18 cellular contexts compared by ENCODE assay signal in genomic region chr18:55541571-55541970, GRCh38. TPM values are rescaled to one million over a fixed set of nuclear protein-coding genes. Genes with fewer than 3 reads are reported as not detected.
DNase-seq lines count a peak whose midpoint lies in the region; ATAC-seq and TF ChIP-seq lines count a peak whose summit lies in the region.
"Had no signal": no experiment of that assay in that cellular context is flagged by ENCODE, and none has a peak within 500 bp of the region (broad histone marks: within the 10 kb centered on the region; RNA-seq: fewer than 3 reads in every experiment).

No MANE protein-coding gene starts in this region.

- H3K9ac ChIP-seq in GM23248 (no peak overlapping the region), OCI-LY1 (ENCODE audit: low read length) (no peak overlapping the region), smooth muscle cell (ENCODE audit: low read depth) (no peak overlapping the region)
- H3K9ac ChIP-seq: BLaER1 had no signal

- in situ Hi-C loops in GM23248 (cut with MboI), result no loop called here

- WGBS in GM23248 (ENCODE audit: low coverage in 1 of 2, low lambda C conversion rate in 2 of 2, missing lambda C conversion rate in 2 of 2), 2 experiments, result 3 to 7% methylated on average over 2 of the region's 2 CpGs
- WGBS in smooth muscle cell (ENCODE audit: low lambda C conversion rate), result 50% methylated on average over 2 of the region's 2 CpGs

- no peak overlapping the region for H3K27ac Mint-ChIP-seq in natural killer cell treated with Interleukin-12 subunit alpha and Interleukin-12 subunit beta and Interleukin-15 and Interleukin-18, amount 100 ng/mL, for 72 hours
- H3K27ac Mint-ChIP-seq: CD8-positive, alpha-beta memory T cell; IgD-negative memory B cell had no signal

- H3K9me2 ChIP-seq in GM23248 (ENCODE audit: insufficient read depth) (no peaks in the 10 kb centered on the region), OCI-LY1 (ENCODE audit: low read depth, low read length) (no peaks in the 10 kb centered on the region)

- H3K4me1 Mint-ChIP-seq in natural killer cell treated with Interleukin-12 subunit alpha and Interleukin-12 subunit beta and Interleukin-15 and Interleukin-18, amount 100 ng/mL, for 72 hours (ENCODE audit: low read depth in 2 of 2), result no peaks in the 10 kb centered on the region
- H3K4me1 Mint-ChIP-seq: CD8-positive, alpha-beta memory T cell had no signal

- ATAC-seq in natural killer cell treated with Interleukin-12 subunit alpha and Interleukin-12 subunit beta and Interleukin-15 and Interleukin-18, amount 100 ng/mL, for 72 hours, result no peak
- no peak for ATAC-seq in HG03039 (IDR thresholded peaks at IDR 0.05; ENCODE audit: unreplicated experiment)
- ATAC-seq: A549, GM12878 had no signal

- no peaks in the 10 kb centered on the region for H3K36me3 Mint-ChIP-seq in natural killer cell treated with Interleukin-12 subunit alpha and Interleukin-12 subunit beta and Interleukin-15 and Interleukin-18, amount 100 ng/mL, for 72 hours
- H3K36me3 Mint-ChIP-seq: CD8-positive, alpha-beta memory T cell; IgD-negative memory B cell had no signal

- DNase-seq in GM23248 (peak; percentile 42), fibroblast of mammary gland (ENCODE audit: low read depth) (peak; percentile 54), smooth muscle cell (lab: John Stamatoyannopoulos, UW; ENCODE audit: unreplicated experiment) (no peak), cortex of kidney (lab: John Stamatoyannopoulos, UW) (no peak), SW 1271 (lab: John Stamatoyannopoulos, UW) (no peak)
- DNase-seq in natural killer cell treated with Interleukin-12 subunit alpha and Interleukin-12 subunit beta and Interleukin-15 and Interleukin-18, amount 100 ng/mL, for 72 hours (ENCODE audit: low spot score), result no peak
- DNase-seq: AML-193; Caco-2; CD8-positive, alpha-beta memory T cell; GOT3; H9; KG1 had no signal

- H3F3A ChIP-seq in GM23248 (ENCODE audit: insufficient read depth) (peaks cover 10% of the 10 kb centered on the region), OCI-LY1 (ENCODE audit: insufficient read depth, low read length) (no peaks in the 10 kb centered on the region), smooth muscle cell (ENCODE audit: low read depth) (no peaks in the 10 kb centered on the region)

- no peaks in the 10 kb centered on the region for H3K9me3 Mint-ChIP-seq in natural killer cell treated with Interleukin-12 subunit alpha and Interleukin-12 subunit beta and Interleukin-15 and Interleukin-18, amount 100 ng/mL, for 72 hours
- H3K9me3 Mint-ChIP-seq: H9, IgD-negative memory B cell had no signal

- H3K4me3 ChIP-seq in GM23248 (no peak overlapping the region), OCI-LY1 (ENCODE audit: low read depth, low read length, poor library complexity, severe bottlenecking) (no peak overlapping the region), fibroblast of mammary gland (ENCODE audit: control insufficient read depth, low read depth, low read length) (no peak overlapping the region), smooth muscle cell (no peak overlapping the region)
- H3K4me3 ChIP-seq: A549, BLaER1, GM12878 had no signal

- H2AFZ ChIP-seq in GM23248 (no peak overlapping the region), OCI-LY1 (ENCODE audit: low read length) (no peak overlapping the region), smooth muscle cell (ENCODE audit: low read depth) (no peak overlapping the region)

- H3K27me3 ChIP-seq in GM23248 (replicated peaks; ENCODE audit: insufficient read depth), result no peaks in the 10 kb centered on the region
- no peaks in the 10 kb centered on the region for H3K27me3 ChIP-seq in OCI-LY1 (ENCODE audit: insufficient read depth, low read length)
- H3K27me3 ChIP-seq in smooth muscle cell (ENCODE audit: low read depth), result no peaks in the 10 kb centered on the region
- H3K27me3 ChIP-seq: BLaER1 had no signal

- H3K4me3 Mint-ChIP-seq in natural killer cell treated with Interleukin-12 subunit alpha and Interleukin-12 subunit beta and Interleukin-15 and Interleukin-18, amount 100 ng/mL, for 72 hours, result no peak overlapping the region
- H3K4me3 Mint-ChIP-seq: CD8-positive, alpha-beta memory T cell; H9; IgD-negative memory B cell had no signal

- H3K36me3 ChIP-seq in GM23248 (ENCODE audit: low read depth) (no peaks in the 10 kb centered on the region), OCI-LY1 (ENCODE audit: insufficient read depth, low read length) (peaks cover 19% of the 10 kb centered on the region), smooth muscle cell (ENCODE audit: low read depth) (no peaks in the 10 kb centered on the region)

- H3K4me1 ChIP-seq in GM23248 (ENCODE audit: insufficient read depth) (peaks cover 10% of the 10 kb centered on the region; the same call in 1 of the 2 replicates), OCI-LY1 (ENCODE audit: insufficient read depth, low read length, severe bottlenecking) (peaks cover 64% of the 10 kb centered on the region), smooth muscle cell (ENCODE audit: low read depth) (no peaks in the 10 kb centered on the region)
- H3K4me1 ChIP-seq: A549, BLaER1, Caco-2 had no signal

- H3K79me2 ChIP-seq in GM23248 (ENCODE audit: insufficient read depth) (peaks cover 99% of the 10 kb centered on the region), OCI-LY1 (ENCODE audit: insufficient read depth, low read length) (peaks cover 37% of the 10 kb centered on the region), smooth muscle cell (ENCODE audit: low read depth) (peaks cover 100% of the 10 kb centered on the region)

- no peak overlapping the region for H3K4me2 ChIP-seq in GM23248 (ENCODE audit: unreplicated experiment)
- H3K4me2 ChIP-seq in OCI-LY1 (ENCODE audit: low read length), result no peak overlapping the region
- peak overlapping the region; percentile 39 for H3K4me2 ChIP-seq in smooth muscle cell
- H3K4me2 ChIP-seq: A549, BLaER1 had no signal

- TF ChIP-seq CTCF in OCI-LY1 (IDR thresholded peaks at IDR 0.05; ENCODE audit: low read length) (no peak), fibroblast of mammary gland (conservative IDR thresholded peaks at IDR 0.05; ENCODE audit: control insufficient read depth, insufficient read depth, low read depth, low read length) (no peak), smooth muscle cell (IDR thresholded peaks at IDR 0.05; ENCODE audit: borderline replicate concordance, insufficient read depth, poor library complexity, severe bottlenecking) (no peak)

- no peak overlapping the region for H3K27ac ChIP-seq in GM23248
- H3K27ac ChIP-seq in OCI-LY1 (ENCODE audit: low read depth, low read length, poor library complexity, severe bottlenecking), result peak overlapping the region; percentile 41
- peak overlapping the region; percentile 26 for H3K27ac ChIP-seq in smooth muscle cell (ENCODE audit: low read depth)
- H3K27ac ChIP-seq: A549, BLaER1 had no signal

- H3K9me3 ChIP-seq in GM23248 (ENCODE audit: low read depth) (no peaks in the 10 kb centered on the region), OCI-LY1 (ENCODE audit: low read length) (0 out of 2 replicates have a peak, but pooled peaks cover 3% of the 10 kb centered on the region), smooth muscle cell (replicated peaks; ENCODE audit: low read depth) (no peaks in the 10 kb centered on the region)
- H3K9me3 ChIP-seq: A549, Caco-2 had no signal

- H4K20me1 ChIP-seq in GM23248 (ENCODE audit: insufficient read depth) (no peaks in the 10 kb centered on the region), OCI-LY1 (ENCODE audit: insufficient read depth, low read length) (no peaks in the 10 kb centered on the region), smooth muscle cell (ENCODE audit: low read depth) (peaks cover 25% of the 10 kb centered on the region)

- no peaks in the 10 kb centered on the region for H3K27me3 Mint-ChIP-seq in natural killer cell treated with Interleukin-12 subunit alpha and Interleukin-12 subunit beta and Interleukin-15 and Interleukin-18, amount 100 ng/mL, for 72 hours
- H3K27me3 Mint-ChIP-seq: CD8-positive, alpha-beta memory T cell had no signal

RNA-seq across cellular contexts. Expression of gene TCF4, which starts 46.4 kb away (rescaled TPM):
- total RNA-seq in GM23248 (2014; rRNA removed; shearing (Covaris generic)), result 54.5 and 60.7 TPM in 2 replicates
- 59.3 and 60.2 TPM in 2 replicates for polyA plus RNA-seq in GM23248 (2016; fragmentation: Nextera tagmentation; extraction: Ambion mirVana)
- total RNA-seq in smooth muscle cell, result 120 and 141 TPM in 2 replicates
- 105 and 154 TPM in 2 replicates for polyA plus RNA-seq in smooth muscle cell
- total RNA-seq in natural killer cell treated with Interleukin-12 subunit alpha and Interleukin-12 subunit beta and Interleukin-15 and Interleukin-18, amount 100 ng/mL, for 72 hours, result 10 to 100 TPM in 1 of 2 donors, 1 to 10 TPM in 1; 6.1 to 10.3 TPM

Comparison
In these comparisons a context has a peak if more than half of its experiments do, and no peak if none do; other contexts are left out.
1. DNase-seq: peak in GM23248 (single experiment) and fibroblast of mammary gland (single experiment); none in smooth muscle cell (single experiment), natural killer cell treated with Interleukin-12 subunit alpha and Interleukin-12 subunit beta and Interleukin-15 and Interleukin-18, amount 100 ng/mL, for 72 hours (single experiment), cortex of kidney (single experiment) and SW 1271 (0 of 2).